ENCODE assay signal across 8 cellular contexts in genomic region chr20:20710847-20711315, GRCh38. TPM values are rescaled to one million over a fixed set of nuclear protein-coding genes. Genes with fewer than 3 reads are reported as not detected.
DNase-seq lines count a peak whose midpoint lies in the region; ATAC-seq and TF ChIP-seq lines count a peak whose summit lies in the region.

No MANE protein-coding gene starts in this region.

- peaks cover 24 to 55% (median 37%) of the 10 kb centered on the region in 4 donors for H3K4me1 Mint-ChIP-seq in CD4-positive, CD25-positive, alpha-beta regulatory T cell
- peaks cover 19% of the 10 kb centered on the region for H3K4me1 Mint-ChIP-seq in osteocyte (ENCODE audit: unreplicated experiment)

- H3K27me3 ChIP-seq in CD4-positive, CD25-positive, alpha-beta regulatory T cell (ENCODE audit: control insufficient read depth, insufficient read depth, low read length) = no peaks in the 10 kb centered on the region
- H3K27me3 ChIP-seq in MG63 = no peaks in the 10 kb centered on the region

- peaks cover 5% of the 10 kb centered on the region for H3K36me3 Mint-ChIP-seq in CD4-positive, CD25-positive, alpha-beta regulatory T cell
- H3K36me3 Mint-ChIP-seq in osteocyte (ENCODE audit: unreplicated experiment) = no peaks in the 10 kb centered on the region

- peak in 2 of 3 donors; percentile 44 to 79 for DNase-seq in CD4-positive, CD25-positive, alpha-beta regulatory T cell
- DNase-seq in NCI-H510A (lab: John Stamatoyannopoulos, UW) (peak; percentile 44), dermis microvascular lymphatic vessel endothelial cell (ENCODE audit: low read depth in 2 of 2) (peak; percentile 39 to 67), osteocyte (ENCODE audit: extremely low spot score, unreplicated experiment) (no peak), epidermal melanocyte (ENCODE audit: insufficient read length, low spot score) (no peak), MG63 (no peak)
- DNase-seq in effector CD8-positive, alpha-beta T cell (lab: John Stamatoyannopoulos, UW) = no peak

- peaks cover under 1% of the 10 kb centered on the region for H3K27me3 Mint-ChIP-seq in CD4-positive, CD25-positive, alpha-beta regulatory T cell
- H3K27me3 Mint-ChIP-seq in osteocyte (ENCODE audit: unreplicated experiment) = peaks cover 4% of the 10 kb centered on the region

- H3K4me3 Mint-ChIP-seq in CD4-positive, CD25-positive, alpha-beta regulatory T cell = peak overlapping the region; percentile 94 to 98 (median 96)
- H3K4me3 Mint-ChIP-seq in osteocyte (ENCODE audit: unreplicated experiment) = peak overlapping the region; percentile 30

- no peaks in the 10 kb centered on the region for H3K9me3 ChIP-seq in CD4-positive, CD25-positive, alpha-beta regulatory T cell (ENCODE audit: control insufficient read depth in 2 of 2, low read length in 2 of 2)
- no peaks in the 10 kb centered on the region for H3K9me3 ChIP-seq in MG63

- no peak for TF ChIP-seq CTCF in osteocyte (IDR thresholded peaks at IDR 0.05)

- H3K4me3 ChIP-seq in CD4-positive, CD25-positive, alpha-beta regulatory T cell (ENCODE audit: low read depth, low read length) = peak overlapping the region; percentile 73
- H3K4me3 ChIP-seq in MG63 = no peak overlapping the region

- H3K9me3 Mint-ChIP-seq in CD4-positive, CD25-positive, alpha-beta regulatory T cell = peaks cover 0 to 2% (median 0%) of the 10 kb centered on the region in 7 donors
- no peaks in the 10 kb centered on the region for H3K9me3 Mint-ChIP-seq in osteocyte (ENCODE audit: unreplicated experiment)

- peaks cover 28% of the 10 kb centered on the region for H3K4me1 ChIP-seq in CD4-positive, CD25-positive, alpha-beta regulatory T cell (ENCODE audit: control insufficient read depth, insufficient read depth, low read length, poor library complexity, severe bottlenecking)

- no peaks in the 10 kb centered on the region for H3K36me3 ChIP-seq in CD4-positive, CD25-positive, alpha-beta regulatory T cell (ENCODE audit: control insufficient read depth, insufficient read depth, low read length)
- no peaks in the 10 kb centered on the region for H3K36me3 ChIP-seq in MG63

- peak overlapping the region; percentile 93 to 96 (median 95) for H3K27ac Mint-ChIP-seq in CD4-positive, CD25-positive, alpha-beta regulatory T cell
- H3K27ac Mint-ChIP-seq in osteocyte (ENCODE audit: unreplicated experiment) = no peak overlapping the region

- H3K27ac ChIP-seq in CD4-positive, CD25-positive, alpha-beta regulatory T cell (ENCODE audit: insufficient read depth, low read length, poor library complexity, severe bottlenecking) = no peak overlapping the region

- peak; percentile 21 to 27 for ATAC-seq in CD4-positive, CD25-positive, alpha-beta regulatory T cell (ENCODE audit: low read depth in 2 of 2)
- peak; percentile 36 for ATAC-seq in GM21423 (IDR thresholded peaks at IDR 0.05; ENCODE audit: unreplicated experiment)

RNA-seq across cellular contexts. Expression of gene RALGAPA2, which starts 1.6 kb away (rescaled TPM):
- total RNA-seq in CD4-positive, CD25-positive, alpha-beta regulatory T cell = 28.8 TPM
- polyA plus RNA-seq in CD4-positive, CD25-positive, alpha-beta regulatory T cell = 1 to 10 TPM; 4.7 to 6.4 (median 5.5) TPM
- total RNA-seq in dermis microvascular lymphatic vessel endothelial cell = 20.4 and 40.1 TPM in 2 replicates
- 15.2 and 19.1 TPM in 2 replicates for total RNA-seq in osteocyte
- 0.53 and 4.8 TPM in 2 replicates for total RNA-seq in MG63 (2014; rRNA removed; shearing (Covaris generic); ENCODE audit: low replicate concordance)

Comparison
In these comparisons a context has a peak if more than half of its experiments do, and no peak if none do; other contexts are left out.
1. DNase-seq: peak in CD4-positive, CD25-positive, alpha-beta regulatory T cell (2 of 3), NCI-H510A (single experiment) and dermis microvascular lymphatic vessel endothelial cell (2 of 2); none in osteocyte (single experiment), epidermal melanocyte (single experiment), MG63 (single experiment) and effector CD8-positive, alpha-beta T cell (single experiment).